Comparison of ENCODE assay signal across 23 cellular contexts in genomic region chr19:32422435-32422834, GRCh38. TPM values are rescaled to one million over a fixed set of nuclear protein-coding genes. Genes with fewer than 3 reads are reported as not detected.
DNase-seq lines count a peak whose midpoint lies in the region; ATAC-seq and TF ChIP-seq lines count a peak whose summit lies in the region.
"Had no signal": no experiment of that assay in that cellular context is flagged by ENCODE, and none has a peak within 500 bp of the region (broad histone marks: within the 10 kb centered on the region; RNA-seq: fewer than 3 reads in every experiment).

No MANE protein-coding gene starts in this region.

- H3K4me3 Mint-ChIP-seq in CD4-positive, alpha-beta T cell: no peak overlapping the region
- no peak overlapping the region for H3K4me3 Mint-ChIP-seq in T-helper 17 cell
- peak overlapping the region in 5 of 8 donors; percentile 12 to 70 (median 52) for H3K4me3 Mint-ChIP-seq in naive B cell
- H3K4me3 Mint-ChIP-seq: HFFc6; stimulated activated naive CD8-positive, alpha-beta T cell treated with anti-CD3 and anti-CD28 coated beads, Interleukin-15, amount 100 ng/mL, for 72 hours had no signal

- H3K4me2 ChIP-seq in BLaER1: peak overlapping the region; percentile 20
- H3K4me2 ChIP-seq: PC-9 had no signal

- ATAC-seq in CD4-positive, alpha-beta T cell (ENCODE audit: poor library complexity): no peak
- ATAC-seq in T-helper 17 cell: no peak
- no peak for ATAC-seq in naive B cell (ENCODE audit: low read depth in 2 of 2)
- no peak for ATAC-seq in lower lobe of right lung
- ATAC-seq in left colon: no peak
- ATAC-seq: activated naive CD4-positive, alpha-beta T cell treated with anti-CD3 and anti-CD28 coated beads, Interleukin-2, amount 50 U/mL, for 72 hours; stimulated activated naive CD8-positive, alpha-beta T cell treated with anti-CD3 and anti-CD28 coated beads, Interleukin-15, amount 100 ng/mL, for 72 hours had no signal

- DNase-seq in CD4-positive, alpha-beta T cell: no peak
- DNase-seq in T-helper 17 cell (no peak), naive B cell (no peak), lower lobe of right lung (no peak), left colon (no peak), prostate gland (ENCODE audit: low spot score) (no peak)
- no peak for DNase-seq in stimulated activated CD4-positive, alpha-beta T cell treated with anti-CD3 and anti-CD28 coated beads, Interleukin-4, amount 100 ng/mL, for 1 hour
- DNase-seq: cerebellar nuclear complex; DMS53; GM23248; HFFc6; NCI-H1417 treated with DMSO at 0.1 percent for 48 hours; NCI-H446; pancreas; PC-9; right cardiac atrium; SHP77; stimulated activated CD4-positive, alpha-beta T cell treated with anti-CD3 and anti-CD28 coated beads, Interleukin-4, amount 100 ng/mL, for 4 hours; stimulated activated naive CD8-positive, alpha-beta T cell treated with anti-CD3 and anti-CD28 coated beads, Interleukin-15, amount 100 ng/mL, for 72 hours; thyroid gland had no signal

- H3K27ac ChIP-seq in BLaER1: no peak overlapping the region
- peak overlapping the region; percentile 32 for H3K27ac ChIP-seq in CD4-positive, alpha-beta T cell (ENCODE audit: low read depth, low read length)
- H3K27ac ChIP-seq in lower lobe of right lung: no peak overlapping the region
- H3K27ac ChIP-seq in prostate gland: no peak overlapping the region
- H3K27ac ChIP-seq: epithelial cell of prostate, GM23248, pancreas, PC-9, thyroid gland had no signal

- TF ChIP-seq POLR2A in prostate gland (IDR thresholded peaks at IDR 0.05): no peak

- WGBS in prostate gland: 60% methylated on average over 3 of the region's 3 CpGs

- H3K4me1 ChIP-seq in BLaER1 (peaks cover 10% of the 10 kb centered on the region), lower lobe of right lung (peaks cover 3% of the 10 kb centered on the region), prostate gland (replicated peaks) (no peaks in the 10 kb centered on the region)
- H3K4me1 ChIP-seq: pancreas, thyroid gland had no signal

- peaks cover 16% of the 10 kb centered on the region for H3K4me1 Mint-ChIP-seq in CD4-positive, alpha-beta T cell (ENCODE audit: low read depth)
- H3K4me1 Mint-ChIP-seq in T-helper 17 cell (peaks cover 10% of the 10 kb centered on the region), naive B cell (peaks cover 12 to 19% (median 16%) of the 10 kb centered on the region in 3 donors)

- H3K27me3 ChIP-seq in BLaER1 (no peaks in the 10 kb centered on the region), lower lobe of right lung (ENCODE audit: low read depth) (no peaks in the 10 kb centered on the region), prostate gland (replicated peaks; ENCODE audit: insufficient read depth) (no peaks in the 10 kb centered on the region)
- H3K27me3 ChIP-seq in CD4-positive, alpha-beta T cell (ENCODE audit: control insufficient read depth, insufficient read depth, low read length): no peaks in the 10 kb centered on the region
- H3K27me3 ChIP-seq: pancreas, thyroid gland had no signal

- H3K9me3 Mint-ChIP-seq in CD4-positive, alpha-beta T cell: no peaks in the 10 kb centered on the region
- H3K9me3 Mint-ChIP-seq in naive B cell: peaks cover 0 to 6% (median 0%) of the 10 kb centered on the region in 7 donors
- H3K9me3 Mint-ChIP-seq: activated naive CD4-positive, alpha-beta T cell treated with anti-CD3 and anti-CD28 coated beads, Interleukin-2, amount 50 U/mL, for 72 hours; HFFc6; stimulated activated naive CD8-positive, alpha-beta T cell treated with anti-CD3 and anti-CD28 coated beads, Interleukin-15, amount 100 ng/mL, for 72 hours had no signal

- H3K36me3 ChIP-seq in BLaER1 (peaks cover 56% of the 10 kb centered on the region), lower lobe of right lung (no peaks in the 10 kb centered on the region), prostate gland (no peaks in the 10 kb centered on the region)
- H3K36me3 ChIP-seq: pancreas, thyroid gland had no signal

- H3K4me3 ChIP-seq in BLaER1 (no peak overlapping the region), lower lobe of right lung (no peak overlapping the region), prostate gland (no peak overlapping the region)
- H3K4me3 ChIP-seq: GM23248, pancreas, PC-9, thyroid gland had no signal

- POLR2A ChIA-PET in CD4-positive, alpha-beta T cell (lab: Charles Lee): interaction anchor here (1.9 kb wide), 1 partner anchor 17 kb away, joined by 5 read pairs; the partner anchor contains the start of gene DPY19L3

- H3K27me3 Mint-ChIP-seq in CD4-positive, alpha-beta T cell: no peaks in the 10 kb centered on the region
- H3K27me3 Mint-ChIP-seq in T-helper 17 cell (no peaks in the 10 kb centered on the region), naive B cell (no peaks in the 10 kb centered on the region)
- H3K27me3 Mint-ChIP-seq: stimulated activated naive CD8-positive, alpha-beta T cell treated with anti-CD3 and anti-CD28 coated beads, Interleukin-15, amount 100 ng/mL, for 72 hours had no signal

- no peaks in the 10 kb centered on the region for H4K20me1 ChIP-seq in BLaER1

- H3K9ac ChIP-seq in BLaER1: no peak overlapping the region
- H3K9ac ChIP-seq: GM23248 had no signal

- intact Hi-C loops in CD4-positive, alpha-beta T cell (cut with DNase I, micrococcal nuclease): no loop called here
- intact Hi-C loops in lower lobe of right lung (cut with DNase I): no loop called here
- intact Hi-C loops in left colon (cut with DNase I, micrococcal nuclease): no loop called here
- intact Hi-C loops in prostate gland (cut with DNase I): no loop called here

- TF ChIP-seq CTCF in CD4-positive, alpha-beta T cell (IDR thresholded peaks at IDR 0.05): no peak
- TF ChIP-seq CTCF in lower lobe of right lung (IDR thresholded peaks at IDR 0.05) (no peak), prostate gland (IDR thresholded peaks at IDR 0.05) (no peak)

- CTCF ChIA-PET in CD4-positive, alpha-beta T cell (lab: Charles Lee): no interaction called here

- H3K36me3 Mint-ChIP-seq in CD4-positive, alpha-beta T cell (ENCODE audit: low read depth): no peaks in the 10 kb centered on the region
- H3K36me3 Mint-ChIP-seq in T-helper 17 cell (ENCODE audit: low read depth) (peaks cover 2% of the 10 kb centered on the region), naive B cell (peaks cover 0 to 15% of the 10 kb centered on the region in 2 donors)

- peak overlapping the region; percentile 71 for H3K27ac Mint-ChIP-seq in CD4-positive, alpha-beta T cell
- H3K27ac Mint-ChIP-seq in T-helper 17 cell: peak overlapping the region; percentile 4
- peak overlapping the region; percentile 25 to 94 (median 72) for H3K27ac Mint-ChIP-seq in naive B cell
- H3K27ac Mint-ChIP-seq: HFFc6 had no signal

- no peaks in the 10 kb centered on the region for H3K9me3 ChIP-seq in BLaER1
- H3K9me3 ChIP-seq in CD4-positive, alpha-beta T cell (ENCODE audit: control insufficient read depth, low read length): no peaks in the 10 kb centered on the region
- H3K9me3 ChIP-seq in T-helper 17 cell (ENCODE audit: control insufficient read depth, low read length, poor library complexity, severe bottlenecking): no peaks in the 10 kb centered on the region
- H3K9me3 ChIP-seq in lower lobe of right lung: no peaks in the 10 kb centered on the region
- no peaks in the 10 kb centered on the region for H3K9me3 ChIP-seq in prostate gland
- H3K9me3 ChIP-seq: pancreas, thyroid gland had no signal

RNA-seq across cellular contexts. Expression of gene DPY19L3, which starts 16.9 kb away (rescaled TPM):
- 1 to 10 TPM; 7.3 to 8.5 TPM for total RNA-seq in CD4-positive, alpha-beta T cell
- 10 to 100 TPM; 10.2 to 14.7 TPM for total RNA-seq in T-helper 17 cell
- polyA plus RNA-seq in naive B cell (ENCODE audit: low read depth in 6 of 6): 1 to 10 TPM; 4.4 to 9.8 (median 7.1) TPM
- 24.9 TPM for total RNA-seq in lower lobe of right lung
- total RNA-seq in left colon: 10 to 100 TPM; 17.7 to 17.9 TPM
- total RNA-seq in prostate gland: 10 to 100 TPM; 53.0 to 66.5 TPM

Comparison
In these comparisons a context has a peak if more than half of its experiments do, and no peak if none do; other contexts are left out.
1. H3K27ac Mint-ChIP-seq: peak in every context shown above with its lines; median percentile 72 in naive B cell; 71 in CD4-positive, alpha-beta T cell; 4 in T-helper 17 cell.
2. H3K4me3 Mint-ChIP-seq: peak in naive B cell (5 of 8); none in CD4-positive, alpha-beta T cell (single experiment) and T-helper 17 cell (single experiment).